ENCODE assay signal across 1 cellular context in genomic region chr1:58392083-58392482, GRCh38.
TF ChIP-seq lines count a peak whose summit lies in the region.

No MANE protein-coding gene starts in this region.

TF ChIP-seq in GM12878, 131 proteins besides CTCF, POLR2A, EP300 and RAD21 (continued from another document):
- TF ChIP-seq HCFC1 (IDR thresholded peaks at IDR 0.05; ENCODE audit: low read length) = no peak
